In the genomic region with DNA sequence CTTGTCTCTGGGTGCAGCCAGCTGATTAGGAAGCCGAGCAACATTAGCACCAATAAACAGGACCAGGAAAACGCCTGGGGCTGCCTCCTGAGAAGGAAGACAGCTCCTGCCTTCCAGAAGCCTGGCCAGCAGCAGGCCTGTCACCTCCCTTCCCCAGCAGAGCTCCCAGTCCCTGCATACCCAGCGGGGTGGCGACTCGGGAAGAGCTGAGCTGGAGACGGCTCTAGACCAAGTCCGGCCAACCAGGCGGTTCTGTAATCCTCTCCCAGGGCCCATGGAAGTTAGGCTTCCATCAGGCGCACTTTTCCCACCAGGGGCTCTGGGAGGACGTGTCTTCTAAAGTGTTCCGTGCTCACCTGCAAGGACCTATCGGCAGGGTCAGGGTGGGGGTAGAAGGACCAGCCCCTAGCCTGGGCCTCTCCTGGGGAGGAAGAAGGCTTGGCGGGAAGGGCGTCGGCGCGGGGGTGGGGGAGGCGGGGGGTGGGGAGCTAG, we compare ENCODE assay signal across 1 cellular context.
TF ChIP-seq lines count a peak whose summit lies in the region.

No MANE protein-coding gene starts in this region.

TF ChIP-seq in HEK293, 187 proteins besides CTCF, POLR2A, EP300 and RAD21:
- TF ChIP-seq PBX3 (CRISPR knock-in tag; IDR thresholded peaks at IDR 0.05) (0 out of 2 replicates have a peak, but pooled peaks have one; percentile 25), OSR2 (tag by site-specific recombination; IDR thresholded peaks at IDR 0.05) (peak; percentile 68), ZNF2 (tag by site-specific recombination; IDR thresholded peaks at IDR 0.05) (no peak), BCL11B (tag by site-specific recombination; IDR thresholded peaks at IDR 0.05; ENCODE audit: low read depth) (no peak), ZNF341 (tag by site-specific recombination; IDR thresholded peaks at IDR 0.05; ENCODE audit: low read depth) (0 out of 2 replicates have a peak, but pooled peaks have one; percentile 20)
- TF ChIP-seq, protein P1, sequence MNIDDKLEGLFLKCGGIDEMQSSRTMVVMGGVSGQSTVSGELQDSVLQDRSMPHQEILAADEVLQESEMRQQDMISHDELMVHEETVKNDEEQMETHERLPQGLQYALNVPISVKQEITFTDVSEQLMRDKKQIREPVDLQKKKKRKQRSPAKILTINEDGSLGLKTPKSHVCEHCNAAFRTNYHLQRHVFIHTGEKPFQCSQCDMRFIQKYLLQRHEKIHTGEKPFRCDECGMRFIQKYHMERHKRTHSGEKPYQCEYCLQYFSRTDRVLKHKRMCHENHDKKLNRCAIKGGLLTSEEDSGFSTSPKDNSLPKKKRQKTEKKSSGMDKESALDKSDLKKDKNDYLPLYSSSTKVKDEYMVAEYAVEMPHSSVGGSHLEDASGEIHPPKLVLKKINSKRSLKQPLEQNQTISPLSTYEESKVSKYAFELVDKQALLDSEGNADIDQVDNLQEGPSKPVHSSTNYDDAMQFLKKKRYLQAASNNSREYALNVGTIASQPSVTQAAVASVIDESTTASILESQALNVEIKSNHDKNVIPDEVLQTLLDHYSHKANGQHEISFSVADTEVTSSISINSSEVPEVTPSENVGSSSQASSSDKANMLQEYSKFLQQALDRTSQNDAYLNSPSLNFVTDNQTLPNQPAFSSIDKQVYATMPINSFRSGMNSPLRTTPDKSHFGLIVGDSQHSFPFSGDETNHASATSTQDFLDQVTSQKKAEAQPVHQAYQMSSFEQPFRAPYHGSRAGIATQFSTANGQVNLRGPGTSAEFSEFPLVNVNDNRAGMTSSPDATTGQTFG (tag by site-specific recombination; IDR thresholded peaks at IDR 0.05; ENCODE audit: borderline replicate concordance), result no peak
TF ChIP-seq in HEK293: peak in this region for 3.
